ENCODE assay signal across 9 cellular contexts in the genomic region with DNA sequence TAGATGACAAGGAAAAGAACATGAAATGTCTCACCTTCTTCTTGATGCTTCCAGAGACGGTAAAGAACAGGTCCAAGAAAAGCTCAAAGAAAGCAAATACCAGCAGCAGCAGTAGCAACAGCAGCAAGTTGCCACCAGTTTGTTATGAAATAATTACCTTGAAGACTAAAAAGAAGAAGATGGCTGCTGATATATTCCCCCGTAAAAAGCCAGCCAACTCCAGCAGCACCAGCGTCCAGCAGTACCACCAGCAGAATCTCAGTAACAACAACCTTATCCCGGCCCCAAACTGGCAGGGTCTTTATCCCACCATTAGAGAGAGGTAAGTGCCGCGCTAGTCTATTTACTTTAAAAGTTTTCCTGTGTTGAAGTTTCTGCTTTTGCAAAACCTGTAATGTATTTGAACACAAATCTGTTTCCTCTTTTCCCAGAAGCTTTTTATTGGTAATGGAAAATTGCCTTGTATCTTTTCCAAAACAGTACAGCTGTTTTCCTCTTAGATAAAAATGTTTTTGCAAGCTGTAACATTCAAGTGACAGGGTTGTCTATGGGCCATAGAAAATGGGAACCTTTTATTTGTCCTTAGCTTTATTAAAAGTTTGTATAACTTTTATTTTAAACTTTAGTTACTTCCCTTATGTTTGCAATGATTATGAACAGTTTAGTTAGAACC. TPM values are rescaled to one million over a fixed set of nuclear protein-coding genes. Genes with fewer than 3 reads are reported as not detected.
A peak's percentile ranks its signal among the peaks of the same experiment; 100 is the strongest.
DNase-seq lines count a peak whose midpoint lies in the region; ATAC-seq and TF ChIP-seq lines count a peak whose summit lies in the region.
"Had no signal": no experiment of that assay in that cellular context is flagged by ENCODE, and none has a peak within 500 bp of the region (broad histone marks: within the 10 kb centered on the region; RNA-seq: fewer than 3 reads in every experiment).

No MANE protein-coding gene starts in this region.

- H3K27me3 ChIP-seq in stomach = no peaks in the 10 kb centered on the region
- H3K27me3 ChIP-seq in naive thymus-derived CD4-positive, alpha-beta T cell (ENCODE audit: control insufficient read depth in 2 of 2, insufficient read depth in 2 of 2, low read length in 2 of 2) = no peaks in the 10 kb centered on the region

- no peaks in the 10 kb centered on the region for H3K27me3 Mint-ChIP-seq in naive thymus-derived CD4-positive, alpha-beta T cell

- H3K4me1 Mint-ChIP-seq in naive thymus-derived CD4-positive, alpha-beta T cell = peaks cover 4 to 23% (median 9%) of the 10 kb centered on the region in 7 donors

- no peaks in the 10 kb centered on the region for H3K9me3 ChIP-seq in stomach
- no peaks in the 10 kb centered on the region for H3K9me3 ChIP-seq in naive thymus-derived CD4-positive, alpha-beta T cell (ENCODE audit: control insufficient read depth in 2 of 3, low read length in 3 of 3)

- TF ChIP-seq EP300 in stomach (IDR thresholded peaks at IDR 0.05) = no peak

- H3K4me1 ChIP-seq in stomach = peaks cover 5 to 84% (median 41%) of the 10 kb centered on the region in 4 donors
- no peaks in the 10 kb centered on the region for H3K4me1 ChIP-seq in naive thymus-derived CD4-positive, alpha-beta T cell (ENCODE audit: control insufficient read depth in 2 of 2, insufficient read depth in 2 of 2, low read length in 2 of 2)

- peaks cover 0 to 6% (median 5%) of the 10 kb centered on the region in 5 donors for H3K36me3 Mint-ChIP-seq in naive thymus-derived CD4-positive, alpha-beta T cell

- H3K4me3 ChIP-seq in cardiac fibroblast (replicated peaks in 1 of 2; ENCODE audit: low read depth in 2 of 2, low read length in 2 of 2) (peak overlapping the region; percentile 22 to 39), stomach (peak overlapping the region; percentile 39 to 49 (median 42))
- H3K4me3 ChIP-seq in naive thymus-derived CD4-positive, alpha-beta T cell (ENCODE audit: low read length) = no peak overlapping the region

- in situ Hi-C loops in KBM-7 (cut with MboI; ENCODE audit: low pct_unique_long_range_greater_than_20kb, low sequenced_read_pairs) = no loop called here
- in situ Hi-C loops in GM13976 (cut with MboI; ENCODE audit: low sequenced_read_pairs, unreplicated experiment) = no loop called here

- intact Hi-C loops in left colon (cut with DNase I, micrococcal nuclease) = no loop called here
- intact Hi-C loops in stomach (cut with DNase I; ENCODE audit: low total_unique reads) = no loop called here
- intact Hi-C loops in naive thymus-derived CD4-positive, alpha-beta T cell (cut with micrococcal nuclease) = no loop called here

- peak overlapping the region in 4 of 9 donors; percentile 3 to 69 (median 28) for H3K27ac Mint-ChIP-seq in naive thymus-derived CD4-positive, alpha-beta T cell

- peaks cover 0 to 2% (median 0%) of the 10 kb centered on the region in 11 donors for H3K9me3 Mint-ChIP-seq in naive thymus-derived CD4-positive, alpha-beta T cell

- 8 to 20% (median 10%) methylated on average over 6 of the region's 6 CpGs for WGBS in stomach, 5 donors

- TF ChIP-seq CTCF in cardiac fibroblast (IDR thresholded peaks at IDR 0.05; ENCODE audit: low read depth, low read length) (no peak), stomach (IDR thresholded peaks at IDR 0.05) (no peak), GM13976 (IDR thresholded peaks at IDR 0.05; ENCODE audit: borderline replicate concordance, control extremely low read depth, extremely low read depth, insufficient read depth, missing control alignments) (no peak)

- peaks cover 9 to 10% (median 10%) of the 10 kb centered on the region in 4 donors for H3K36me3 ChIP-seq in stomach
- no peaks in the 10 kb centered on the region for H3K36me3 ChIP-seq in naive thymus-derived CD4-positive, alpha-beta T cell (ENCODE audit: control insufficient read depth in 2 of 3, insufficient read depth in 3 of 3, low read length in 3 of 3)

- POLR2A ChIA-PET in naive thymus-derived CD4-positive, alpha-beta T cell (lab: Charles Lee) = no interaction called here

- peak overlapping the region; percentile 75 to 84 (median 78) for H3K27ac ChIP-seq in stomach
- H3K27ac ChIP-seq in naive thymus-derived CD4-positive, alpha-beta T cell (ENCODE audit: low read depth, low read length) = no peak overlapping the region

- CTCF ChIA-PET in naive thymus-derived CD4-positive, alpha-beta T cell (lab: Charles Lee) = no interaction called here

- no peak for TF ChIP-seq POLR2A in stomach (IDR thresholded peaks at IDR 0.05)

- peak; percentile 12 for ATAC-seq in left colon
- no peak for ATAC-seq in naive thymus-derived CD4-positive, alpha-beta T cell

- peak; percentile 33 for DNase-seq in KBM-7
- DNase-seq in cardiac fibroblast (ENCODE audit: low read depth in 2 of 2) = peak; percentile 5 to 30
- DNase-seq in left colon = no peak
- DNase-seq in stomach = no peak
- no peak for DNase-seq in naive thymus-derived CD4-positive, alpha-beta T cell
- no peak for DNase-seq in GM13976 (ENCODE audit: low spot score)
- DNase-seq in AG08395 (ENCODE audit: low spot score) = no peak
- no peak for DNase-seq in NCI-H2081 treated with DMSO at 0.1 percent for 48 hours (lab: John Stamatoyannopoulos, UW)
- DNase-seq: activated CD4-positive, alpha-beta T cell treated with anti-CD3 and anti-CD28 coated beads for 1 hour had no signal

- H3K4me3 Mint-ChIP-seq in naive thymus-derived CD4-positive, alpha-beta T cell = peak overlapping the region in 3 of 10 donors; percentile 4 to 41 (median 13)

RNA-seq across cellular contexts. Expression of a gene that starts 0.7 kb away (rescaled TPM):
- total RNA-seq in left colon = 10 to 100 TPM; 43.7 to 62.1 TPM
- total RNA-seq in stomach = 100 to 1,000 TPM in 2 of 5 donors, 10 to 100 TPM in 3; 19.7 to 147 (median 90.0) TPM
- 10 to 100 TPM; 10.7 to 24.9 (median 21.7) TPM for polyA plus RNA-seq in stomach
- 1 to 10 TPM; 1.6 to 6.1 (median 3.0) TPM for total RNA-seq in naive thymus-derived CD4-positive, alpha-beta T cell
- polyA plus RNA-seq in naive thymus-derived CD4-positive, alpha-beta T cell = 1 to 10 TPM; 1.8 to 2.0 TPM

Comparison
In these comparisons a context has a peak if more than half of its experiments do, and no peak if none do; other contexts are left out.
1. DNase-seq: peak in KBM-7 (single experiment) and cardiac fibroblast (2 of 2); none in left colon (0 of 2), stomach (single experiment), naive thymus-derived CD4-positive, alpha-beta T cell (0 of 9), GM13976 (single experiment), AG08395 (single experiment) and NCI-H2081 treated with DMSO at 0.1 percent for 48 hours (single experiment).